ENCODE assay signal across 8 cellular contexts in the genomic region with DNA sequence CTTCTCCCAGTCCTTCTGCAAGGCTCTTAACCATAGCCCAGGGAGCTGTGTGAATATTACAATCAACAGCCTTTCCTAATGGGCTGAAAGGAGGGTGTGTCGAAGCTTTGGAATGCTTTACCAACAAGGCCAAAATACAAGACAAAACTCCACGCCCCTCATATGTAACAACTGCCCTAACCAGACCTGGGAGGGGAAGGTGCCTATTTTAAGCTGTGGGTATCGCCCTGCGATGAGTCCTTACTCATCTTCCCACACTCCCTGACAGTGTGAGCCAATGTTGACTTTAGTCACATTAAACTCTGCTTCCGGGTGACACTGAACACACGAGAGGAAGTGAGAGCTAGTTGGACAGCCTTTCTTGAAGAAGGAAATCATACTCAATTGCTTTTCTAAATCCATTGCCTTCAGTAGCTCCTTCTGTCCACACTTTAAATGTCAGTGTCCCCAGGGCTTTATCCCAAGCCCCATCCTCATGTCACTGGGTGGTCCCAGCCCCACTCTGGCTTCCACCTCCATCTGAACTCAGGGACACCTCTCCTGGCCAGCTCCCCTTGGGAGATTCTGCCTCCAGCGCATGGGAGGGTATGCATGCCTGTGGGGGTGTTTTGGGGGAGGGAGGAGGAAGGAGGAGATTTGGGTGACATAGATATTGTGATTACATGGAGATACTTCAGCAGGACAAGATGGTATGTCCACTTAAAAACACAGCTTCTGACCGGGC. TPM values are rescaled to one million over a fixed set of nuclear protein-coding genes. Genes with fewer than 3 reads are reported as not detected.
DNase-seq lines count a peak whose midpoint lies in the region; ATAC-seq, FAIRE-seq and TF ChIP-seq lines count a peak whose summit lies in the region.

No MANE protein-coding gene starts in this region.

- no peaks in the 10 kb centered on the region for H3K36me3 ChIP-seq in GM12878 (ENCODE audit: control insufficient read depth in 2 of 2, insufficient read depth in 2 of 2, low read length in 1 of 2)

- POLR2A ChIA-PET in GM12878 (lab: Charles Lee), result interaction anchor here (0.5 kb wide), 1 partner anchor 220 kb away, joined by 9 read pairs; no protein-coding TSS in a partner anchor

- H3K4me1 ChIP-seq in GM12878 (ENCODE audit: control insufficient read depth, insufficient read depth, low read length), result peaks cover 7% of the 10 kb centered on the region

- in situ Hi-C loops in GM12878 (cut with MboI), result loop anchor here (5.0 kb wide), 1 partner anchor 112 kb away; no protein-coding TSS in a partner anchor

- H3K9me3 ChIP-seq in GM12878 (replicated peaks; ENCODE audit: control insufficient read depth, insufficient read depth, low read length), result no peaks in the 10 kb centered on the region

- H2AFZ ChIP-seq in GM12878 (ENCODE audit: control insufficient read depth, low read depth, low read length), result peak overlapping the region; percentile 2

- no peak overlapping the region for H3K27ac ChIP-seq in GM12878 (ENCODE audit: control insufficient read depth, insufficient read depth)

- no peak for TF ChIP-seq CTCF in GM12878 (IDR thresholded peaks at IDR 0.05 in 2 of 3, conservative IDR thresholded peaks at IDR 0.05 in 1 of 3; ENCODE audit: control insufficient read depth in 2 of 3, extremely low read depth in 1 of 3, insufficient read depth in 1 of 3, low read depth in 3 of 3, low read length in 3 of 3)

- TF ChIP-seq RAD21 in GM12878 (IDR thresholded peaks at IDR 0.05; ENCODE audit: insufficient read depth, low read depth, low read length), result no peak

- no peak for FAIRE-seq in GM12878 (lab: Jason Lieb, UNC)

- BruUV-seq in GM12878 (replicated peaks; lab: Mats Ljungman, UMichigan), result no TSS peak

- DNase-seq in COLO668 (lab: John Stamatoyannopoulos, UW; ENCODE audit: unreplicated experiment) (peak; percentile 16), HS-5 (ENCODE audit: low read depth) (peak; percentile 73), GM12878 (ENCODE audit: low read depth, low spot score) (no peak), mesenteric fat pad (ENCODE audit: low spot score) (peak; percentile 51), NCI-H187 treated with DMSO at 0.1 percent for 48 hours (lab: John Stamatoyannopoulos, UW) (no peak)

- no peaks in the 10 kb centered on the region for H4K20me1 ChIP-seq in GM12878 (ENCODE audit: control insufficient read depth, insufficient read depth)

- CTCF ChIA-PET in GM12878 (lab: Yijun Ruan, JAX), result interaction anchor here (0.5 to 1.7 kb wide), 6 partner anchors 56 to 1289 kb away, joined by 3 read pairs; partner anchors contain the start of gene MRNIP

- no peak for TF ChIP-seq EP300 in GM12878 (IDR thresholded peaks at IDR 0.05; ENCODE audit: borderline replicate concordance in 1 of 2, control insufficient read depth in 1 of 2, low read depth in 2 of 2, low read length in 2 of 2)

- TF ChIP-seq POLR2A in GM12878 (IDR thresholded peaks at IDR 0.05; ENCODE audit: low read depth, low read length), result no peak

- intact Hi-C loops in GM12878 (cut with micrococcal nuclease; ENCODE audit: unreplicated experiment), result no loop called here

- RAD21 ChIA-PET in GM12878 (lab: Charles Lee; ENCODE audit: unreplicated experiment), result interaction anchor here (0.7 to 1.1 kb wide), 3 partner anchors 57 to 112 kb away, joined by 3 to 5 read pairs (median 3); no protein-coding TSS in a partner anchor

- peak; percentile 59 for ATAC-seq in GM12878
- no peak for ATAC-seq in GM18519 (IDR thresholded peaks at IDR 0.05; ENCODE audit: low FRiP score, unreplicated experiment)
- no peak for ATAC-seq in HG03460 (IDR thresholded peaks at IDR 0.05; ENCODE audit: unreplicated experiment)
- no peak for ATAC-seq in GM18867 (IDR thresholded peaks at IDR 0.05; ENCODE audit: unreplicated experiment)

- H3K79me2 ChIP-seq in GM12878 (ENCODE audit: control insufficient read depth, insufficient read depth, low read length), result no peaks in the 10 kb centered on the region

- 54% methylated on average over 8 of the region's 8 CpGs for WGBS in GM12878 (ENCODE audit: insufficient coverage, insufficient replicate concordance, low lambda C conversion rate, missing lambda C conversion rate)

- no peak overlapping the region for H3K4me2 ChIP-seq in GM12878 (ENCODE audit: control insufficient read depth, insufficient read depth)

- SMC1A ChIA-PET in GM12878 (lab: Charles Lee; ENCODE audit: uncharacterized antibody, unreplicated experiment), result interaction anchor here (0.9 to 1.1 kb wide), 2 partner anchors 10 to 117 kb away, joined by 3 to 4 read pairs; no protein-coding TSS in a partner anchor

- no peaks in the 10 kb centered on the region for H3K27me3 ChIP-seq in GM12878 (replicated peaks in 1 of 2; ENCODE audit: control insufficient read depth in 2 of 2, insufficient read depth in 2 of 2, low read length in 1 of 2)

- H3K4me3 ChIP-seq in GM12878, result no peak overlapping the region

- no peak overlapping the region for H3K9ac ChIP-seq in GM12878 (ENCODE audit: control insufficient read depth, insufficient read depth, low read length)

TF ChIP-seq in GM12878, 131 proteins besides CTCF, POLR2A, EP300 and RAD21 (continues in another document):
- TF ChIP-seq IKZF1 (conservative IDR thresholded peaks at IDR 0.05) (peak; percentile 40; the same call in 1 of the 2 replicates), GABPA (IDR thresholded peaks at IDR 0.05; ENCODE audit: low read depth) (peak; percentile 40; the same call in 1 of the 2 replicates), NR2C1 (IDR thresholded peaks at IDR 0.05) (peak; percentile 74)
- TF ChIP-seq, protein P1, sequence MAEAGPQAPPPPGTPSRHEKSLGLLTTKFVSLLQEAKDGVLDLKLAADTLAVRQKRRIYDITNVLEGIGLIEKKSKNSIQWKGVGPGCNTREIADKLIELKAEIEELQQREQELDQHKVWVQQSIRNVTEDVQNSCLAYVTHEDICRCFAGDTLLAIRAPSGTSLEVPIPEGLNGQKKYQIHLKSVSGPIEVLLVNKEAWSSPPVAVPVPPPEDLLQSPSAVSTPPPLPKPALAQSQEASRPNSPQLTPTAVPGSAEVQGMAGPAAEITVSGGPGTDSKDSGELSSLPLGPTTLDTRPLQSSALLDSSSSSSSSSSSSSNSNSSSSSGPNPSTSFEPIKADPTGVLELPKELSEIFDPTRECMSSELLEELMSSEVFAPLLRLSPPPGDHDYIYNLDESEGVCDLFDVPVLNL (IDR thresholded peaks at IDR 0.05; ENCODE audit: low read depth, low read length), result no peak

RNA-seq across cellular contexts. Expression of gene TBC1D9B, which starts 6.5 kb away (rescaled TPM):
- 235 and 272 TPM in 2 replicates for total RNA-seq in GM12878 (2013; cell fraction: nucleolus; rRNA removed)
- 18.9 and 26.4 TPM in 2 replicates for total RNA-seq in GM12878 (2014; rRNA removed)
- total RNA-seq in GM12878 (2014; rRNA removed; fragmentation: Illumina TruSeq; extraction: Trizol), result 31.0 and 33.1 TPM in 2 replicates
- 63.7 and 74.2 TPM in 2 replicates for total RNA-seq in GM12878 (2021)
- polyA plus RNA-seq in GM12878 (2011; ENCODE audit: low read depth), result 23.4 TPM
- polyA plus RNA-seq in GM12878 (2011; rRNA removed), result 30.6 and 42.7 TPM in 2 replicates
- polyA plus RNA-seq in GM12878 (2011; cell fraction: cytosol; rRNA removed), result 47.0 and 56.2 TPM in 2 replicates
- 385 and 407 TPM in 2 replicates for polyA plus RNA-seq in GM12878 (2011; cell fraction: nucleus; rRNA removed)
- polyA plus RNA-seq in GM12878 (2012), result 45.9 and 56.5 TPM in 2 replicates
- polyA plus RNA-seq in GM12878 (2014; fragmentation: Illumina TruSeq; extraction: Trizol), result 25.4 and 34.2 TPM in 2 replicates
- 1 to 10 TPM; 4.0 to 8.3 TPM for polyA plus RNA-seq in GM12878 (2014; fragmentation: Nextera tagmentation; extraction: Ambion mirVana)
- 61.6 and 63.0 TPM in 2 replicates for polyA plus RNA-seq in GM12878 (2014; rRNA removed)
- polyA plus RNA-seq in GM12878 (2016; fragmentation: Nextera tagmentation; extraction: Ambion mirVana), result 10 to 100 TPM; 34.9 to 36.4 TPM
- 43.5 and 76.1 TPM in 2 replicates for polyA minus RNA-seq in GM12878 (2011; rRNA and poly(A)+ RNA removed)
- polyA minus RNA-seq in GM12878 (2011; cell fraction: cytosol; rRNA and poly(A)+ RNA removed), result 27.5 and 28.4 TPM in 2 replicates
- 81.2 and 102 TPM in 2 replicates for polyA minus RNA-seq in GM12878 (2011; cell fraction: nucleus; rRNA and poly(A)+ RNA removed)
- 128 TPM for total RNA-seq in mesenteric fat pad

RNA-seq across cellular contexts. Expression of gene MRNIP, which starts 55.6 kb away (rescaled TPM):
- total RNA-seq in GM12878 (2013; cell fraction: nucleolus; rRNA removed), result 156 and 160 TPM in 2 replicates
- total RNA-seq in GM12878 (2014; rRNA removed), result 16.2 and 17.7 TPM in 2 replicates
- 7.8 and 10.5 TPM in 2 replicates for total RNA-seq in GM12878 (2014; rRNA removed; fragmentation: Illumina TruSeq; extraction: Trizol)
- 13.3 and 17.4 TPM in 2 replicates for total RNA-seq in GM12878 (2021)
- 15.8 TPM for polyA plus RNA-seq in GM12878 (2011; ENCODE audit: low read depth)
- 30.4 and 30.9 TPM in 2 replicates for polyA plus RNA-seq in GM12878 (2011; rRNA removed)
- 35.9 and 43.8 TPM in 2 replicates for polyA plus RNA-seq in GM12878 (2011; cell fraction: cytosol; rRNA removed)
- polyA plus RNA-seq in GM12878 (2011; cell fraction: nucleus; rRNA removed), result 161 and 182 TPM in 2 replicates
- polyA plus RNA-seq in GM12878 (2012), result 21.8 and 22.8 TPM in 2 replicates
- polyA plus RNA-seq in GM12878 (2014; fragmentation: Illumina TruSeq; extraction: Trizol), result 9.7 and 12.3 TPM in 2 replicates
- polyA plus RNA-seq in GM12878 (2014; fragmentation: Nextera tagmentation; extraction: Ambion mirVana), result 10 to 100 TPM in 1 of 2 experiments, 1 to 10 TPM in 1; 2.4 to 13.6 TPM
- polyA plus RNA-seq in GM12878 (2014; rRNA removed), result 28.3 and 28.9 TPM in 2 replicates
- polyA plus RNA-seq in GM12878 (2016; fragmentation: Nextera tagmentation; extraction: Ambion mirVana), result 10 to 100 TPM; 10.0 to 12.7 TPM
- polyA minus RNA-seq in GM12878 (2011; rRNA and poly(A)+ RNA removed), result 9.7 and 17.6 TPM in 2 replicates
- 4.4 and 5.6 TPM in 2 replicates for polyA minus RNA-seq in GM12878 (2011; cell fraction: cytosol; rRNA and poly(A)+ RNA removed)
- polyA minus RNA-seq in GM12878 (2011; cell fraction: nucleus; rRNA and poly(A)+ RNA removed), result 15.0 and 23.3 TPM in 2 replicates
- 17.3 TPM for total RNA-seq in mesenteric fat pad

Comparison
In these comparisons a context has a peak if more than half of its experiments do, and no peak if none do; other contexts are left out.
1. DNase-seq: peak in COLO668 (single experiment), HS-5 (single experiment) and mesenteric fat pad (single experiment); none in GM12878 (single experiment) and NCI-H187 treated with DMSO at 0.1 percent for 48 hours (single experiment).